Comparison of ENCODE assay signal across 8 cellular contexts in the genomic region with DNA sequence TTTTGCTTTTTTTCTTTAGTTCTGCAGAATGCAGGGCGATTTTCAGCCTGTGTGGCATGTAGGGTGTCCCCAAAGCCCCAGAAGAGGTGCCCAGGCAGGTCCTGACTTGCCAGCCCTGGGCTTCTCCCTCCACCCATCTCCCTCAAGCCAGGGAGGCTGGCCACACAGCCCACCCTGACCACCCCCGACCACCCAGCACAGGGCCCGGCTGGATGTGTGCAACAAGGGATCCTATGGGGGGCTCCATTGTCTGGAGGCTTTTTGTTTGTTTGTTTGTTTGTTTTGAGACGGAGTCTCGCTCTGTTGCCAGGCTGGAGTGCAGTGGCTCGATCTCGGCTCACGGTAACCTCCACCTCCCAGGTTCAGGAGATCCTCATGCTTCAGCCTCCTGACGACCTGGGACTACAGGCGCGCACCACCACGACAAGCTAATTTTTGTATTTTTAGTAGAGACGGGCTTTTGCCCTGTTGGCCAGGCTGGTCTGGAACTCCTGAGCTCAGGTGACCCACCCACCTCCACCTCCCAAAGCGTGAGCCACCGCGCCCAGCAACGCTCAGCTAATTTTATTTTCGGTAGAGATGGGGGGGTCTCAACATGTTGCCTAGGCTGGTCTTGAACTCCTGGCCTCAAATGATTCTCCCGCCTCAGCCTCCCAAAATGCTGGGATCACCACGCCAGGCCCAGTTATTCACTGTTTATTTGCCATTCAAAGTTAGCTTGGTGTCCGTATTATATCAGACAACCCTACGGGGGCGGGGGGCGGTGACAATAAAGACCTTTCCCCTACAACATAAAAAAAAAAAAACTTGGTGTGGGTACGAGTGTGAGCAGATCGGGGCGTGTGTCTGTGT. TPM values are rescaled to one million over a fixed set of nuclear protein-coding genes. Genes with fewer than 3 reads are reported as not detected.
DNase-seq lines count a peak whose midpoint lies in the region; ATAC-seq and TF ChIP-seq lines count a peak whose summit lies in the region.

No MANE protein-coding gene starts in this region.

- no peaks in the 10 kb centered on the region for H3K36me3 ChIP-seq in CD8-positive, alpha-beta memory T cell (ENCODE audit: insufficient read depth, low read length)
- H3K36me3 ChIP-seq in esophagus muscularis mucosa (no peaks in the 10 kb centered on the region), psoas muscle (ENCODE audit: insufficient read depth in 1 of 2, low read depth in 1 of 2) (no peaks in the 10 kb centered on the region)

- H3K9me3 ChIP-seq in CD8-positive, alpha-beta memory T cell (ENCODE audit: low read length), result no peaks in the 10 kb centered on the region
- no peaks in the 10 kb centered on the region for H3K9me3 ChIP-seq in esophagus muscularis mucosa
- no peaks in the 10 kb centered on the region for H3K9me3 ChIP-seq in psoas muscle

- CTCF ChIA-PET in CD8-positive, alpha-beta memory T cell (lab: Charles Lee), result no interaction called here

- ATAC-seq in psoas muscle, result no peak
- ATAC-seq in foreskin keratinocyte, result no peak
- ATAC-seq in GM21717 (IDR thresholded peaks at IDR 0.05; ENCODE audit: unreplicated experiment), result no peak

- TF ChIP-seq CTCF in esophagus muscularis mucosa (IDR thresholded peaks at IDR 0.05) (no peak), psoas muscle (IDR thresholded peaks at IDR 0.05) (no peak), foreskin keratinocyte (conservative IDR thresholded peaks at IDR 0.05) (no peak)

- 89% methylated on average over 27 of the region's 27 CpGs for WGBS in esophagus muscularis mucosa
- WGBS in psoas muscle, 3 donors, result 85 to 88% (median 88%) methylated on average over 27 of the region's 27 CpGs

- POLR2A ChIA-PET in CD8-positive, alpha-beta memory T cell (lab: Charles Lee), result no interaction called here

- intact Hi-C loops in esophagus muscularis mucosa (cut with DNase I) (no loop called here), psoas muscle (cut with DNase I) (no loop called here)

- H3K4me1 Mint-ChIP-seq in CD8-positive, alpha-beta memory T cell, result peaks cover 36 to 67% (median 46%) of the 10 kb centered on the region in 3 donors

- TF ChIP-seq POLR2A in esophagus muscularis mucosa (IDR thresholded peaks at IDR 0.05; ENCODE audit: low read depth), result no peak

- no peaks in the 10 kb centered on the region for H3K27me3 Mint-ChIP-seq in CD8-positive, alpha-beta memory T cell

- peaks cover 68% of the 10 kb centered on the region for H3K4me1 ChIP-seq in CD8-positive, alpha-beta memory T cell (ENCODE audit: insufficient read depth, low read length)
- H3K4me1 ChIP-seq in esophagus muscularis mucosa (peaks cover 63 to 92% (median 88%) of the 10 kb centered on the region in 4 donors), psoas muscle (peaks cover 57% of the 10 kb centered on the region), foreskin keratinocyte (peaks cover 9% of the 10 kb centered on the region)

- H3K4me3 Mint-ChIP-seq in CD8-positive, alpha-beta memory T cell, result peak overlapping the region in 4 of 7 donors; percentile 26 to 55 (median 42)

- DNase-seq in CD8-positive, alpha-beta memory T cell, result no peak
- DNase-seq in SW480 (ENCODE audit: low spot score), result peak; percentile 50
- no peak for DNase-seq in esophagus muscularis mucosa (ENCODE audit: extremely low spot score)
- DNase-seq in psoas muscle, result peak in 1 of 2 donors; percentile 47
- no peak for DNase-seq in foreskin keratinocyte
- no peak for DNase-seq in NCI-H446 treated with DMSO at 0.1 percent for 48 hours (lab: John Stamatoyannopoulos, UW)
- DNase-seq in central memory CD4-positive, alpha-beta T cell, result no peak

- no peak for TF ChIP-seq EP300 in esophagus muscularis mucosa (IDR thresholded peaks at IDR 0.05)

- H3K27me3 ChIP-seq in CD8-positive, alpha-beta memory T cell (ENCODE audit: insufficient read depth, low read length, poor library complexity, severe bottlenecking), result no peaks in the 10 kb centered on the region
- no peaks in the 10 kb centered on the region for H3K27me3 ChIP-seq in esophagus muscularis mucosa
- H3K27me3 ChIP-seq in psoas muscle (ENCODE audit: insufficient read depth in 3 of 3, low read length in 2 of 3), result no peaks in the 10 kb centered on the region
- no peaks in the 10 kb centered on the region for H3K27me3 ChIP-seq in foreskin keratinocyte

- H3K27ac Mint-ChIP-seq in CD8-positive, alpha-beta memory T cell, result peak overlapping the region; percentile 60 to 94 (median 72)

- H3K27ac ChIP-seq in CD8-positive, alpha-beta memory T cell (ENCODE audit: low read depth, low read length), result peak overlapping the region; percentile 97
- H3K27ac ChIP-seq in esophagus muscularis mucosa (replicated peaks in 1 of 4) (peak overlapping the region; percentile 99 to 100 (median 100)), psoas muscle (peak overlapping the region; percentile 97), foreskin keratinocyte (no peak overlapping the region)

- no peaks in the 10 kb centered on the region for H3K9me3 Mint-ChIP-seq in CD8-positive, alpha-beta memory T cell

- H3K36me3 Mint-ChIP-seq in CD8-positive, alpha-beta memory T cell, result peaks cover 0 to 7% (median 0%) of the 10 kb centered on the region in 3 donors

- no peak overlapping the region for H3K4me3 ChIP-seq in CD8-positive, alpha-beta memory T cell (ENCODE audit: low read length)
- peak overlapping the region in 3 of 4 donors; percentile 73 to 81 (median 75) for H3K4me3 ChIP-seq in esophagus muscularis mucosa
- H3K4me3 ChIP-seq in psoas muscle, result peak overlapping the region; percentile 79

RNA-seq across cellular contexts. Expression of a gene that starts 7.8 kb away (rescaled TPM):
- total RNA-seq in CD8-positive, alpha-beta memory T cell, result 100 to 1,000 TPM; 137 to 147 TPM
- polyA plus RNA-seq in CD8-positive, alpha-beta memory T cell, result 50.8 TPM
- total RNA-seq in esophagus muscularis mucosa (100 to 1,000 TPM; 113 to 267 (median 193) TPM), psoas muscle (1,000 to 10,000 TPM in 2 of 4 donors, 100 to 1,000 TPM in 2; 793 to 2,795 (median 946) TPM), foreskin keratinocyte (65.6 and 69.4 TPM in 2 replicates)
- polyA plus RNA-seq in psoas muscle (1,000 to 10,000 TPM in 2 of 3 donors, 100 to 1,000 TPM in 1; 888 to 1,268 (median 1,190) TPM), foreskin keratinocyte (45.3 and 58.3 TPM in 2 replicates)

RNA-seq across cellular contexts. Expression of a gene that starts 37.3 kb away (rescaled TPM):
- total RNA-seq in CD8-positive, alpha-beta memory T cell, result 100 to 1,000 TPM; 171 to 188 TPM
- polyA plus RNA-seq in CD8-positive, alpha-beta memory T cell, result 106 TPM
- total RNA-seq in esophagus muscularis mucosa, result 10 to 100 TPM; 43.6 to 85.2 (median 56.3) TPM
- total RNA-seq in psoas muscle, result 10 to 100 TPM in 3 of 4 donors, 1 to 10 TPM in 1; 9.9 to 19.8 (median 17.2) TPM
- polyA plus RNA-seq in psoas muscle, result 10 to 100 TPM in 2 of 3 donors, 1 to 10 TPM in 1; 8.3 to 13.5 (median 11.3) TPM
- total RNA-seq in foreskin keratinocyte, result 30.1 and 32.9 TPM in 2 replicates
- 36.0 and 37.8 TPM in 2 replicates for polyA plus RNA-seq in foreskin keratinocyte

RNA-seq across cellular contexts. Expression of a gene that starts 37.9 kb away (rescaled TPM):
- 1 to 10 TPM; 8.9 to 9.7 TPM for total RNA-seq in CD8-positive, alpha-beta memory T cell
- polyA plus RNA-seq in CD8-positive, alpha-beta memory T cell, result 0.58 TPM
- total RNA-seq in esophagus muscularis mucosa, result 1 to 10 TPM; 1.9 to 6.0 (median 3.9) TPM
- 1 to 10 TPM in 3 of 4 donors, under 1 TPM in 1; 0.89 to 2.8 (median 1.4) TPM for total RNA-seq in psoas muscle
- 1 to 10 TPM in 2 of 3 donors, under 1 TPM in 1; 0.69 to 3.0 (median 2.0) TPM for polyA plus RNA-seq in psoas muscle
- total RNA-seq in foreskin keratinocyte, result 2.0 and 3.1 TPM in 2 replicates
- polyA plus RNA-seq in foreskin keratinocyte, result 3.8 and 4.4 TPM in 2 replicates

RNA-seq across cellular contexts. Expression of a gene that starts 43.3 kb away (rescaled TPM):
- total RNA-seq in CD8-positive, alpha-beta memory T cell, result 10 to 100 TPM; 18.6 to 22.5 TPM
- 5.3 TPM for polyA plus RNA-seq in CD8-positive, alpha-beta memory T cell
- total RNA-seq in esophagus muscularis mucosa (100 to 1,000 TPM in 1 of 4 donors, 10 to 100 TPM in 3; 52.8 to 137 (median 77.1) TPM), psoas muscle (10 to 100 TPM; 56.3 to 68.4 (median 61.9) TPM), foreskin keratinocyte (51.2 and 51.7 TPM in 2 replicates)
- polyA plus RNA-seq in psoas muscle (10 to 100 TPM; 30.1 to 49.0 (median 36.6) TPM), foreskin keratinocyte (49.5 and 51.4 TPM in 2 replicates)
